ENCODE assay signal across 1 cellular context in genomic region chr10:62815373-62816111, GRCh38.
TF ChIP-seq lines count a peak whose summit lies in the region.

No MANE protein-coding gene starts in this region.

TF ChIP-seq in H1, 55 proteins besides CTCF, POLR2A, EP300 and RAD21 (continued from another document):
- peak; percentile 67 for TF ChIP-seq E2F6 (IDR thresholded peaks at IDR 0.05)
- TF ChIP-seq KDM4A (IDR thresholded peaks at IDR 0.05; ENCODE audit: low read depth, low read length, severe bottlenecking): peak; percentile 69
- peak; percentile 73 for TF ChIP-seq ASH2L (IDR thresholded peaks at IDR 0.05; ENCODE audit: low read length)
- 0 out of 2 replicates have a peak, but pooled peaks have one; percentile 42 for TF ChIP-seq CREB1 (IDR thresholded peaks at IDR 0.05)
- TF ChIP-seq GABPA (IDR thresholded peaks at IDR 0.05; ENCODE audit: borderline replicate concordance, insufficient read depth, low read length): no peak
- no peak for TF ChIP-seq CBX8 (IDR thresholded peaks at IDR 0.05; ENCODE audit: borderline replicate concordance, low read depth, low read length)
- no peak for TF ChIP-seq POU5F1 (IDR thresholded peaks at IDR 0.05; ENCODE audit: low read depth, low read length)
- TF ChIP-seq CTBP2 (IDR thresholded peaks at IDR 0.05; ENCODE audit: borderline replicate concordance, insufficient read depth, insufficient read length, low read length): no peak
- no peak for TF ChIP-seq BCL11A (IDR thresholded peaks at IDR 0.05; ENCODE audit: low read depth in 2 of 2, low read length in 2 of 2)
- TF ChIP-seq ZNF274 (IDR thresholded peaks at IDR 0.05; ENCODE audit: borderline replicate concordance, extremely low read depth, low read length): no peak
- no peak for TF ChIP-seq NRF1 (IDR thresholded peaks at IDR 0.05; ENCODE audit: low read depth, low read length)
- no peak for TF ChIP-seq TEAD4 (IDR thresholded peaks at IDR 0.05; ENCODE audit: low read depth, low read length)
- 0 out of 2 replicates have a peak, but pooled peaks have one; percentile 40 for TF ChIP-seq ATF2 (IDR thresholded peaks at IDR 0.05; ENCODE audit: low read length)
